Comparison of ENCODE assay signal across 14 cellular contexts in the genomic region with DNA sequence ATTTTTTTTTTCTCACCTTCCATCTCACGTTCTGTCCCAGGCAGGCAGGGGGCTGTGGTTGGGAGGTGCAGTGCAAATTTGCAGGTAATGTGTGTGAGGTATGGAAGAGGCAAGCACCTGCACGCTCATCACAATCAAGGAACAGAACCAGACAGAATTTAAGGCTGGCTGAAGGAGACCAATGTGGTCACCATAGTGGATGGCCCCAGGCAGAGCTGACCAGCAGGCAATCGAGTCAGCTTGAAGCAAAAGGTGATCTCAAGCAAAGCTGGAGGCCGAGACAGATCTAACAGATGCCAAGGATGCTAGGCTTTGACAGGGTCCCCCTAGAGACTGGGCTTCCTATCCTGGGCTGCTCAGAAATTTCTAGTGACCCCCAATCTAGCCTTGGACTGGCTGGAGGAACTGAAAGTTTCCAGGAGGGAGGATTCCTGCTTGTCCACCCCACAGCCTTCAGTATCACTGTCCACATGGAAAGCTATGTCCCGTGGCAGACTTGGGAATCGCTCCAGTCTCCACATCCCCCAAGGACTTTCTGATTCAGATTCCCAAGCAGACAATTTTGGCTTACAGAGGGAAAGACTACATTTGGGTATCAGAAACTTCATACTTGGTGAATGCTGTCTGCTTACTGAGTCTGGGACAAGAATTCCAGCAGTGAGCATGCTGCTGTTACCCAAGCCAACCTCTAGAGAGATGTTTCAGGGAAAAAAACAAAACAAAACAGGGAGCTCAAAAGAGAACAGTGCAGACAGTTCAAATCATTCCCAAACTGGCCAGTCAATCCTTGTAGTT. TPM values are rescaled to one million over a fixed set of nuclear protein-coding genes. Genes with fewer than 3 reads are reported as not detected.
A peak's percentile ranks its signal among the peaks of the same experiment; 100 is the strongest.
DNase-seq lines count a peak whose midpoint lies in the region; ATAC-seq and TF ChIP-seq lines count a peak whose summit lies in the region.
"Had no signal": no experiment of that assay in that cellular context is flagged by ENCODE, and none has a peak within 500 bp of the region (broad histone marks: within the 10 kb centered on the region; RNA-seq: fewer than 3 reads in every experiment).

No MANE protein-coding gene starts in this region.

- H3F3A ChIP-seq in GM23248 (ENCODE audit: insufficient read depth): peaks cover 38% of the 10 kb centered on the region

- H3K9me2 ChIP-seq in GM23248 (ENCODE audit: insufficient read depth): no peaks in the 10 kb centered on the region

- in situ Hi-C loops in GM23248 (cut with MboI): no loop called here

- peak overlapping the region; percentile 46 for H2AFZ ChIP-seq in GM23248

- intact Hi-C loops in breast epithelium (cut with DNase I; ENCODE audit: low total_unique reads) (no loop called here), right cardiac atrium (cut with DNase I) (no loop called here)

- no peak overlapping the region for H3K27ac Mint-ChIP-seq in effector memory CD8-positive, alpha-beta T cell
- H3K27ac Mint-ChIP-seq: stimulated activated naive CD8-positive, alpha-beta T cell treated with anti-CD3 and anti-CD28 coated beads, Interleukin-15, Interleukin-2, amounts not matched to agents 100 ng/mL and 50 ng/mL, for 24 hours had no signal

- no peak for TF ChIP-seq POLR2A in breast epithelium (IDR thresholded peaks at IDR 0.05)

- TF ChIP-seq CTCF in breast epithelium (IDR thresholded peaks at IDR 0.05): no peak

- H3K9me3 Mint-ChIP-seq in effector memory CD8-positive, alpha-beta T cell: no peaks in the 10 kb centered on the region
- H3K9me3 Mint-ChIP-seq: neural crest cell; stimulated activated naive CD8-positive, alpha-beta T cell treated with anti-CD3 and anti-CD28 coated beads, Interleukin-15, Interleukin-2, amounts not matched to agents 100 ng/mL and 50 ng/mL, for 24 hours had no signal

- no peaks in the 10 kb centered on the region for H3K4me1 Mint-ChIP-seq in effector memory CD8-positive, alpha-beta T cell (ENCODE audit: low read depth in 2 of 2)
- H3K4me1 Mint-ChIP-seq: neural crest cell had no signal

- H3K9me3 ChIP-seq in GM23248 (ENCODE audit: low read depth): no peaks in the 10 kb centered on the region
- H3K9me3 ChIP-seq in breast epithelium: no peaks in the 10 kb centered on the region
- no peaks in the 10 kb centered on the region for H3K9me3 ChIP-seq in right cardiac atrium (ENCODE audit: control insufficient read depth, low read length)

- H3K79me2 ChIP-seq in GM23248 (ENCODE audit: insufficient read depth): no peaks in the 10 kb centered on the region

- H3K27ac ChIP-seq in GM23248 (peak overlapping the region; percentile 94), breast epithelium (peak overlapping the region; percentile 64 to 79), right cardiac atrium (ENCODE audit: low read length) (no peak overlapping the region)

- peaks cover 6 to 53% of the 10 kb centered on the region in 2 donors for H3K27me3 Mint-ChIP-seq in effector memory CD8-positive, alpha-beta T cell
- H3K27me3 Mint-ChIP-seq: stimulated activated naive CD8-positive, alpha-beta T cell treated with anti-CD3 and anti-CD28 coated beads, Interleukin-15, Interleukin-2, amounts not matched to agents 100 ng/mL and 50 ng/mL, for 24 hours had no signal

- no peaks in the 10 kb centered on the region for H4K20me1 ChIP-seq in GM23248 (ENCODE audit: insufficient read depth)

- 77 to 83% methylated on average over 6 of the region's 6 CpGs for WGBS in GM23248 (ENCODE audit: low coverage in 1 of 2, low lambda C conversion rate in 2 of 2, missing lambda C conversion rate in 2 of 2), 2 experiments
- 71% methylated on average over 6 of the region's 6 CpGs for WGBS in right cardiac atrium

- peak; percentile 28 to 63 for ATAC-seq in right cardiac atrium
- no peak for ATAC-seq in effector memory CD8-positive, alpha-beta T cell (replicated peaks)

- no peak overlapping the region for H3K4me3 Mint-ChIP-seq in effector memory CD8-positive, alpha-beta T cell
- H3K4me3 Mint-ChIP-seq: neural crest cell; stimulated activated naive CD8-positive, alpha-beta T cell treated with anti-CD3 and anti-CD28 coated beads, Interleukin-15, Interleukin-2, amounts not matched to agents 100 ng/mL and 50 ng/mL, for 24 hours had no signal

- no peaks in the 10 kb centered on the region for H3K36me3 ChIP-seq in GM23248 (ENCODE audit: low read depth)
- H3K36me3 ChIP-seq in breast epithelium: no peaks in the 10 kb centered on the region

- H3K4me3 ChIP-seq in GM23248 (no peak overlapping the region), breast epithelium (no peak overlapping the region), right cardiac atrium (ENCODE audit: low read length) (no peak overlapping the region)

- no peaks in the 10 kb centered on the region for H3K27me3 ChIP-seq in GM23248 (replicated peaks; ENCODE audit: insufficient read depth)
- H3K27me3 ChIP-seq in breast epithelium: no peaks in the 10 kb centered on the region
- H3K27me3 ChIP-seq in right cardiac atrium (ENCODE audit: control insufficient read depth, insufficient read depth): no peaks in the 10 kb centered on the region

- H3K9ac ChIP-seq in GM23248: peak overlapping the region; percentile 16; the same call in 1 of the 2 replicates

- peaks cover 4% of the 10 kb centered on the region for H3K36me3 Mint-ChIP-seq in effector memory CD8-positive, alpha-beta T cell (ENCODE audit: insufficient read depth)

- DNase-seq in GM23248: peak; percentile 76
- DNase-seq in breast epithelium (ENCODE audit: low spot score in 2 of 2): no peak
- no peak for DNase-seq in right cardiac atrium
- peak; percentile 85 for DNase-seq in stromal cell of bone marrow (ENCODE audit: low read depth)
- DNase-seq in SHP77 (lab: John Stamatoyannopoulos, UW): no peak
- no peak for DNase-seq in effector memory CD8-positive, alpha-beta T cell
- no peak for DNase-seq in pons (ENCODE audit: low spot score)
- DNase-seq in ureter (ENCODE audit: low spot score): no peak
- DNase-seq: activated CD4-positive, alpha-beta T cell treated with anti-CD3 and anti-CD28 coated beads for 48 hours; activated naive CD4-positive, alpha-beta T cell; effector CD4-positive, alpha-beta T cell; stimulated activated CD4-positive, alpha-beta T cell treated with anti-CD3 and anti-CD28 coated beads, Interleukin-2, amount 100 ng/mL, for 24 hours had no signal

- H3K4me2 ChIP-seq in GM23248 (ENCODE audit: unreplicated experiment): peak overlapping the region; percentile 76

- H3K4me1 ChIP-seq in GM23248 (ENCODE audit: insufficient read depth) (peaks cover 35% of the 10 kb centered on the region), breast epithelium (peaks cover 0 to 8% of the 10 kb centered on the region in 2 donors), right cardiac atrium (ENCODE audit: control insufficient read depth, insufficient read depth, low read length) (peaks cover 11% of the 10 kb centered on the region)

RNA-seq across cellular contexts. Expression of a gene that starts 9.0 kb away (rescaled TPM):
- 25.1 and 33.9 TPM in 2 replicates for total RNA-seq in GM23248 (2014; rRNA removed; shearing (Covaris generic))
- 6.1 and 6.6 TPM in 2 replicates for polyA plus RNA-seq in GM23248 (2016; fragmentation: Nextera tagmentation; extraction: Ambion mirVana)
- total RNA-seq in breast epithelium: 10 to 100 TPM; 19.5 to 42.3 (median 34.8) TPM
- total RNA-seq in right cardiac atrium: 100 to 1,000 TPM in 1 of 4 donors, 10 to 100 TPM in 3; 72.1 to 105 (median 79.1) TPM
- 30.4 TPM for polyA plus RNA-seq in right cardiac atrium
- total RNA-seq in ureter: 67.1 TPM

RNA-seq across cellular contexts. Expression of a gene that starts 44.4 kb away (rescaled TPM):
- total RNA-seq in GM23248 (2014; rRNA removed; shearing (Covaris generic)): 32.2 and 34.1 TPM in 2 replicates
- 4.0 and 4.7 TPM in 2 replicates for polyA plus RNA-seq in GM23248 (2016; fragmentation: Nextera tagmentation; extraction: Ambion mirVana)
- 10 to 100 TPM; 18.7 to 22.2 (median 19.2) TPM for total RNA-seq in breast epithelium
- 10 to 100 TPM; 19.5 to 23.5 (median 23.3) TPM for total RNA-seq in right cardiac atrium
- polyA plus RNA-seq in right cardiac atrium: 17.4 TPM
- total RNA-seq in ureter: 43.7 TPM

Comparison
In these comparisons a context has a peak if more than half of its experiments do, and no peak if none do; other contexts are left out.
1. DNase-seq: peak in GM23248 (single experiment) and stromal cell of bone marrow (single experiment); none in breast epithelium (0 of 2), right cardiac atrium (0 of 3), SHP77 (0 of 2), effector memory CD8-positive, alpha-beta T cell (0 of 3), pons (single experiment) and ureter (single experiment).